Comparison of ENCODE assay signal across 9 cellular contexts in the genomic region with DNA sequence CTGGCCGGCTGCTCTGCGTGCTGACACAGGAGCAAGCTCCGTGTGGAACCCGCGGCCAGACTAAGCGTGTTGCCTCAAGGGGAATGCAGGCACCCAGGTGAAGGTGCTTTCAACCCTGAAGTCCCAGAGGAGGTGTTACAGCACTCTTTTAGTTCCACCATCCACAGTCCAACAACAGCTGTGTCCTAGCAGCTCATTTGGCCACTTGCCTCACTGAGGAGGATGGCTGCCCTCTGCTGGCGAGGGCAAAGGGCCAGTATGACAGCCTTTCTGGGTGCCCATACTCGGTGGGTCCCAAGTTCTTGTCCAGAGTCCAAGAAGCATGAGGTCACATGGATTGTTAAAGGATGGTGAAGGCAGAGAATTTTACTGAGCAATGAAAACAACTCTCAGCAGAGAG.
DNase-seq lines count a peak whose midpoint lies in the region; ATAC-seq and TF ChIP-seq lines count a peak whose summit lies in the region.
"Had no signal": no experiment of that assay in that cellular context is flagged by ENCODE, and none has a peak within 500 bp of the region (broad histone marks: within the 10 kb centered on the region; RNA-seq: fewer than 3 reads in every experiment).

No MANE protein-coding gene starts in this region.

- no peak overlapping the region for H3K27ac ChIP-seq in breast epithelium

- no peaks in the 10 kb centered on the region for H3K4me1 Mint-ChIP-seq in MCF 10A (ENCODE audit: insufficient read depth, unreplicated experiment)
- no peaks in the 10 kb centered on the region for H3K4me1 Mint-ChIP-seq in endothelial cell (ENCODE audit: unreplicated experiment)
- no peaks in the 10 kb centered on the region for H3K4me1 Mint-ChIP-seq in stimulated activated memory B cell treated with anti-CD40 and anti-IgM and Interleukin-4, amounts not matched to agents 10 μg/mL and 1 μg/mL and 100 μg/mL, for 72 hours
- no peaks in the 10 kb centered on the region for H3K4me1 Mint-ChIP-seq in activated T-helper 1 cell treated with anti-CD3 and anti-CD28 coated beads, Interleukin-12 subunit alpha, Interleukin-12 subunit beta, Interleukin-2, Interleukin-4 antibody, amounts not matched to agents 30 ng/mL and 10 ng/mL and 1 ng/mL, durations not matched to agents 14 hours and 24 hours and 36 hours (ENCODE audit: low read depth)

- TF ChIP-seq CTCF in MCF 10A (IDR thresholded peaks at IDR 0.05; ENCODE audit: unreplicated experiment) (peak; percentile 14), breast epithelium (IDR thresholded peaks at IDR 0.05) (no peak), endothelial cell (IDR thresholded peaks at IDR 0.05; ENCODE audit: unreplicated experiment) (peak; percentile 24)

- peak; percentile 27 for ATAC-seq in stimulated activated memory B cell treated with anti-CD40 and anti-IgM and Interleukin-4, amounts not matched to agents 10 μg/mL and 1 μg/mL and 100 μg/mL, for 72 hours
- ATAC-seq in HG03342 (IDR thresholded peaks at IDR 0.05; ENCODE audit: unreplicated experiment) = no peak
- ATAC-seq in HG03175 (IDR thresholded peaks at IDR 0.05; ENCODE audit: unreplicated experiment) = no peak

- no peaks in the 10 kb centered on the region for H3K27me3 Mint-ChIP-seq in MCF 10A (ENCODE audit: insufficient read depth, unreplicated experiment)
- no peaks in the 10 kb centered on the region for H3K27me3 Mint-ChIP-seq in endothelial cell (ENCODE audit: unreplicated experiment)
- no peaks in the 10 kb centered on the region for H3K27me3 Mint-ChIP-seq in stimulated activated memory B cell treated with anti-CD40 and anti-IgM and Interleukin-4, amounts not matched to agents 10 μg/mL and 1 μg/mL and 100 μg/mL, for 72 hours
- no peaks in the 10 kb centered on the region for H3K27me3 Mint-ChIP-seq in activated T-helper 1 cell treated with anti-CD3 and anti-CD28 coated beads, Interleukin-12 subunit alpha, Interleukin-12 subunit beta, Interleukin-2, Interleukin-4 antibody, amounts not matched to agents 30 ng/mL and 10 ng/mL and 1 ng/mL, durations not matched to agents 14 hours and 24 hours and 36 hours (ENCODE audit: insufficient read depth)

- intact Hi-C loops in MCF 10A (cut with micrococcal nuclease) (loop anchor here (1.0 to 10.0 kb wide), 2 partner anchors 170 to 201 kb away; no protein-coding TSS in a partner anchor), breast epithelium (cut with DNase I; ENCODE audit: low total_unique reads) (no loop called here)
- intact Hi-C loops in activated T-helper 1 cell treated with anti-CD3 and anti-CD28 coated beads, Interleukin-12 subunit alpha, Interleukin-12 subunit beta, Interleukin-2, Interleukin-4 antibody, amounts not matched to agents 30 ng/mL and 10 ng/mL and 1 ng/mL, durations not matched to agents 14 hours and 24 hours and 36 hours (cut with micrococcal nuclease) = no loop called here

- H3K9me3 ChIP-seq in breast epithelium = peaks cover 0 to 3% of the 10 kb centered on the region in 2 donors

- H3K36me3 Mint-ChIP-seq in MCF 10A (ENCODE audit: insufficient read depth, unreplicated experiment) (no peaks in the 10 kb centered on the region), endothelial cell (ENCODE audit: low read depth, unreplicated experiment) (no peaks in the 10 kb centered on the region)
- no peaks in the 10 kb centered on the region for H3K36me3 Mint-ChIP-seq in stimulated activated memory B cell treated with anti-CD40 and anti-IgM and Interleukin-4, amounts not matched to agents 10 μg/mL and 1 μg/mL and 100 μg/mL, for 72 hours
- no peaks in the 10 kb centered on the region for H3K36me3 Mint-ChIP-seq in activated T-helper 1 cell treated with anti-CD3 and anti-CD28 coated beads, Interleukin-12 subunit alpha, Interleukin-12 subunit beta, Interleukin-2, Interleukin-4 antibody, amounts not matched to agents 30 ng/mL and 10 ng/mL and 1 ng/mL, durations not matched to agents 14 hours and 24 hours and 36 hours (ENCODE audit: low read depth)

- H3K27ac Mint-ChIP-seq in MCF 10A (ENCODE audit: low read depth, unreplicated experiment) (no peak overlapping the region), endothelial cell (ENCODE audit: unreplicated experiment) (no peak overlapping the region)
- H3K27ac Mint-ChIP-seq in stimulated activated memory B cell treated with anti-CD40 and anti-IgM and Interleukin-4, amounts not matched to agents 10 μg/mL and 1 μg/mL and 100 μg/mL, for 72 hours = no peak overlapping the region
- no peak overlapping the region for H3K27ac Mint-ChIP-seq in activated T-helper 1 cell treated with anti-CD3 and anti-CD28 coated beads, Interleukin-12 subunit alpha, Interleukin-12 subunit beta, Interleukin-2, Interleukin-4 antibody, amounts not matched to agents 30 ng/mL and 10 ng/mL and 1 ng/mL, durations not matched to agents 14 hours and 24 hours and 36 hours
- H3K27ac Mint-ChIP-seq: activated T-helper 2 cell treated with anti-CD3 and anti-CD28 coated beads, Interferon-gamma antibody, Interleukin-2, Interleukin-4, amounts not matched to agents 10 μg/mL and 5 μg/mL and 100 μg/mL, durations not matched to agents 14 hours and 24 hours and 36 hours had no signal

- no peak overlapping the region for H3K4me3 ChIP-seq in breast epithelium

- DNase-seq in MCF 10A (ENCODE audit: unreplicated experiment) (peak; percentile 47), breast epithelium (ENCODE audit: low spot score in 2 of 2) (no peak), NCI-H2029 (lab: John Stamatoyannopoulos, UW) (peak; percentile 37), endothelial cell (ENCODE audit: low spot score) (peak; percentile 7)
- DNase-seq in activated T-helper 1 cell treated with anti-CD3 and anti-CD28 coated beads, Interleukin-12 subunit alpha, Interleukin-12 subunit beta, Interleukin-2, Interleukin-4 antibody, amounts not matched to agents 30 ng/mL and 10 ng/mL and 1 ng/mL, durations not matched to agents 14 hours and 24 hours and 36 hours (ENCODE audit: low spot score) = no peak

- H3K36me3 ChIP-seq in breast epithelium = no peaks in the 10 kb centered on the region

- no TSS peak for BruUV-seq in MCF 10A (replicated peaks; lab: Mats Ljungman, UMichigan)

- H3K4me3 Mint-ChIP-seq in MCF 10A (ENCODE audit: unreplicated experiment) (no peak overlapping the region), endothelial cell (ENCODE audit: unreplicated experiment) (no peak overlapping the region)
- H3K4me3 Mint-ChIP-seq in stimulated activated memory B cell treated with anti-CD40 and anti-IgM and Interleukin-4, amounts not matched to agents 10 μg/mL and 1 μg/mL and 100 μg/mL, for 72 hours = no peak overlapping the region
- no peak overlapping the region for H3K4me3 Mint-ChIP-seq in activated T-helper 1 cell treated with anti-CD3 and anti-CD28 coated beads, Interleukin-12 subunit alpha, Interleukin-12 subunit beta, Interleukin-2, Interleukin-4 antibody, amounts not matched to agents 30 ng/mL and 10 ng/mL and 1 ng/mL, durations not matched to agents 14 hours and 24 hours and 36 hours

- H3K27me3 ChIP-seq in breast epithelium = no peaks in the 10 kb centered on the region

- no peak for TF ChIP-seq POLR2A in breast epithelium (IDR thresholded peaks at IDR 0.05)

- POLR2A ChIA-PET in MCF 10A (lab: Yijun Ruan, JAX) = interaction anchor here (0.7 kb wide), 1 partner anchor 760 kb away, joined by 3 read pairs; no protein-coding TSS in a partner anchor

- CTCF ChIA-PET in MCF 10A (lab: Yijun Ruan, JAX) = interaction anchor here (0.6 to 2.7 kb wide), 5 partner anchors 9 to 201 kb away, joined by 3 to 11 read pairs (median 3); no protein-coding TSS in a partner anchor

- no peaks in the 10 kb centered on the region for H3K9me3 Mint-ChIP-seq in MCF 10A (ENCODE audit: unreplicated experiment)
- no peaks in the 10 kb centered on the region for H3K9me3 Mint-ChIP-seq in endothelial cell (ENCODE audit: unreplicated experiment)
- peaks cover 2% of the 10 kb centered on the region for H3K9me3 Mint-ChIP-seq in stimulated activated memory B cell treated with anti-CD40 and anti-IgM and Interleukin-4, amounts not matched to agents 10 μg/mL and 1 μg/mL and 100 μg/mL, for 72 hours
- no peaks in the 10 kb centered on the region for H3K9me3 Mint-ChIP-seq in activated T-helper 1 cell treated with anti-CD3 and anti-CD28 coated beads, Interleukin-12 subunit alpha, Interleukin-12 subunit beta, Interleukin-2, Interleukin-4 antibody, amounts not matched to agents 30 ng/mL and 10 ng/mL and 1 ng/mL, durations not matched to agents 14 hours and 24 hours and 36 hours
- H3K9me3 Mint-ChIP-seq: activated T-helper 2 cell treated with anti-CD3 and anti-CD28 coated beads, Interferon-gamma antibody, Interleukin-2, Interleukin-4, amounts not matched to agents 10 μg/mL and 5 μg/mL and 100 μg/mL, durations not matched to agents 14 hours and 24 hours and 36 hours had no signal

- no peaks in the 10 kb centered on the region for H3K4me1 ChIP-seq in breast epithelium

Comparison
In these comparisons a context has a peak if more than half of its experiments do, and no peak if none do; other contexts are left out.
1. DNase-seq: peak in MCF 10A (single experiment), NCI-H2029 (single experiment) and endothelial cell (single experiment); none in breast epithelium (0 of 2) and activated T-helper 1 cell treated with anti-CD3 and anti-CD28 coated beads, Interleukin-12 subunit alpha, Interleukin-12 subunit beta, Interleukin-2, Interleukin-4 antibody, amounts not matched to agents 30 ng/mL and 10 ng/mL and 1 ng/mL, durations not matched to agents 14 hours and 24 hours and 36 hours (single experiment).
2. CTCF ChIP-seq: peak in MCF 10A (single experiment) and endothelial cell (single experiment); none in breast epithelium (0 of 3).